Comparison of ENCODE assay signal across 2 cellular contexts in genomic region chr12:8787206-8787605, GRCh38. TPM values are rescaled to one million over a fixed set of nuclear protein-coding genes. Genes with fewer than 3 reads are reported as not detected.
"Had no signal": no experiment of that assay in that cellular context is flagged by ENCODE, and none has a peak within 500 bp of the region (broad histone marks: within the 10 kb centered on the region; RNA-seq: fewer than 3 reads in every experiment).

No MANE protein-coding gene starts in this region.

RNA-seq across cellular contexts. Expression of gene A2ML1, which starts 35.2 kb away (rescaled TPM):
- total RNA-seq: G401, GM12878 had no signal
- polyA plus RNA-seq: GM12878 had no signal
